ENCODE assay signal across 30 cellular contexts in genomic region chr1:66050123-66050522, GRCh38.
DNase-seq lines count a peak whose midpoint lies in the region; ATAC-seq, FAIRE-seq and TF ChIP-seq lines count a peak whose summit lies in the region.
"Had no signal": no experiment of that assay in that cellular context is flagged by ENCODE, and none has a peak within 500 bp of the region (broad histone marks: within the 10 kb centered on the region; RNA-seq: fewer than 3 reads in every experiment).

No MANE protein-coding gene starts in this region.

- H3K9me3 ChIP-seq in mesodermal cell (ENCODE audit: control insufficient read depth, low read length) (no peaks in the 10 kb centered on the region), right lobe of liver (no peaks in the 10 kb centered on the region)
- H3K9me3 ChIP-seq: BLaER1 treated with 17β-estradiol and CSF1 and Interleukin-3, amounts not matched to agents 10 nM and 100 nM; SJSA1 had no signal

- no peaks in the 10 kb centered on the region for H3K4me1 ChIP-seq in mesodermal cell (ENCODE audit: control insufficient read depth, insufficient read depth, low read length, poor library complexity, severe bottlenecking)
- H3K4me1 ChIP-seq in right lobe of liver = no peaks in the 10 kb centered on the region
- H3K4me1 ChIP-seq: BLaER1 treated with 17β-estradiol and CSF1 and Interleukin-3, amounts not matched to agents 10 nM and 100 nM; SJSA1 had no signal

- peaks cover 50% of the 10 kb centered on the region for H3K27me3 Mint-ChIP-seq in mesothelial cell of epicardium (ENCODE audit: low read depth)

- H3K4me3 Mint-ChIP-seq in mesothelial cell of epicardium = no peak overlapping the region
- H3K4me3 Mint-ChIP-seq: CD4-positive, alpha-beta T cell; IgD-negative memory B cell had no signal

- no peak for DNase-seq in frontal cortex (ENCODE audit: low spot score in 2 of 2)
- DNase-seq in superior temporal gyrus (ENCODE audit: extremely low spot score) = peak; percentile 85
- DNase-seq in NCI-H446 (lab: John Stamatoyannopoulos, UW) = no peak
- no peak for DNase-seq in D721Med (ENCODE audit: insufficient read length, low spot score)
- no peak for DNase-seq in mesothelial cell of epicardium (ENCODE audit: low spot score in 2 of 2, unreplicated experiment in 2 of 2)
- DNase-seq in right lobe of liver = no peak
- DNase-seq: CD4-positive, alpha-beta T cell; COR-L47; DMS 273 treated with DMSO at 0.1 percent for 48 hours; DMS79; EL; GDM1; MM.1S; NCI-H1048; NCI-H1694; NCI-H2029 treated with DMSO at 0.1 percent for 48 hours; NCI-H510A; NCI-H69; Right ventricle myocardium superior; RPMI8226 had no signal

- H3K9me3 Mint-ChIP-seq in mesothelial cell of epicardium = no peaks in the 10 kb centered on the region
- H3K9me3 Mint-ChIP-seq: CD4-positive, alpha-beta T cell had no signal

- H3K27ac ChIP-seq in cingulate gyrus (ENCODE audit: low read depth, low read length) = peak overlapping the region; percentile 76
- H3K27ac ChIP-seq in mesodermal cell (ENCODE audit: low read depth, low read length, severe bottlenecking) = peak overlapping the region; percentile 77
- no peak overlapping the region for H3K27ac ChIP-seq in right lobe of liver
- H3K27ac ChIP-seq: BLaER1 treated with 17β-estradiol and CSF1 and Interleukin-3, amounts not matched to agents 10 nM and 100 nM; HL-60; KMS-11; SJSA1 had no signal

- ATAC-seq in right lobe of liver = no peak
- ATAC-seq: GM12878 had no signal

- no CpG with 5 or more reads among the region's 1 CpG for whole genome bisulfite sequencing in mesodermal cell (ENCODE audit: insufficient coverage in 2 of 2), 2 experiments
- WGBS in right lobe of liver (ENCODE audit: insufficient coverage, low coverage, low lambda C conversion rate, missing lambda C conversion rate) = 59% methylated on average over 1 of the region's 1 CpG

- intact Hi-C loops in right lobe of liver (cut with DNase I) = no loop called here

- H3K4me3 ChIP-seq in mesodermal cell (ENCODE audit: extremely low read depth, insufficient read depth, low read length, poor library complexity, severe bottlenecking) (no peak overlapping the region), right lobe of liver (no peak overlapping the region)
- H3K4me3 ChIP-seq: BLaER1 treated with 17β-estradiol and CSF1 and Interleukin-3, amounts not matched to agents 10 nM and 100 nM; GM12878; SJSA1 had no signal

- H3K36me3 ChIP-seq in mesodermal cell (ENCODE audit: control insufficient read depth, insufficient read depth, low read length) (no peaks in the 10 kb centered on the region), right lobe of liver (no peaks in the 10 kb centered on the region)
- H3K36me3 ChIP-seq: BLaER1 treated with 17β-estradiol and CSF1 and Interleukin-3, amounts not matched to agents 10 nM and 100 nM; SJSA1 had no signal

- H3K27ac Mint-ChIP-seq in mesothelial cell of epicardium = no peak overlapping the region
- H3K27ac Mint-ChIP-seq: CD4-positive, alpha-beta T cell; IgD-negative memory B cell had no signal

- H3K27me3 ChIP-seq in right lobe of liver = no peaks in the 10 kb centered on the region
- H3K27me3 ChIP-seq: BLaER1 treated with 17β-estradiol and CSF1 and Interleukin-3, amounts not matched to agents 10 nM and 100 nM; SJSA1 had no signal

- no peak for TF ChIP-seq CTCF in D721Med (IDR thresholded peaks at IDR 0.05; ENCODE audit: insufficient read depth, missing control alignments)
- TF ChIP-seq CTCF in mesothelial cell of epicardium (IDR thresholded peaks at IDR 0.05; ENCODE audit: unreplicated experiment) = no peak
- TF ChIP-seq CTCF in right lobe of liver (IDR thresholded peaks at IDR 0.05) = no peak

- no peaks in the 10 kb centered on the region for H3K36me3 Mint-ChIP-seq in mesothelial cell of epicardium

- TF ChIP-seq POLR2A in right lobe of liver (IDR thresholded peaks at IDR 0.05) = no peak

- peak; percentile 94 for FAIRE-seq in frontal cortex (lab: Jason Lieb, UNC)
- no peak for FAIRE-seq in D721Med (lab: Jason Lieb, UNC)
- FAIRE-seq: A204.1, GM12878, H54 had no signal

- no peaks in the 10 kb centered on the region for H3K4me1 Mint-ChIP-seq in mesothelial cell of epicardium
- H3K4me1 Mint-ChIP-seq: IgD-negative memory B cell had no signal

Comparison
In these comparisons a context has a peak if more than half of its experiments do, and no peak if none do; other contexts are left out.
1. H3K27ac ChIP-seq: peak in cingulate gyrus (single experiment) and mesodermal cell (single experiment); none in right lobe of liver (0 of 3).